Comparison of ENCODE assay signal across 22 cellular contexts in the genomic region with DNA sequence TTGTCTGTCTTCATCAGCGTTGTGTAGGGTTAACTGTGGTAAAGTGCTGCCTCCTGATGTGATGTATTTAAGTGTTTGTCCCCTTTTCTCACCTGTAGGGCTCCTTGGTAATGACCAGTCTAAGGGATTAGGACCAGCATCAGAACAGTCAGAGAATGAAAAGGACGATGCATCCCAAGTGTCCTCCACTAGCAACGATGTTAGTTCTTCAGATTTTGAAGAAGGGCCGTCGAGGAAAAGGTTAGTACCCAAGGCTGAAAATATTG.
DNase-seq lines count a peak whose midpoint lies in the region; ATAC-seq and TF ChIP-seq lines count a peak whose summit lies in the region.
"Had no signal": no experiment of that assay in that cellular context is flagged by ENCODE, and none has a peak within 500 bp of the region (broad histone marks: within the 10 kb centered on the region; RNA-seq: fewer than 3 reads in every experiment).

No MANE protein-coding gene starts in this region.

- H2BK120ac ChIP-seq in neuronal stem cell (ENCODE audit: low read depth, low read length), result no peak overlapping the region

- intact Hi-C loops in Caco-2 (cut with micrococcal nuclease; ENCODE audit: unreplicated experiment), result no loop called here
- intact Hi-C loops in activated CD8-positive, alpha-beta T cell treated with anti-CD3 and anti-CD28 coated beads for 36 hours (cut with micrococcal nuclease), result no loop called here
- intact Hi-C loops in naive thymus-derived CD4-positive, alpha-beta T cell (cut with micrococcal nuclease), result loop anchor here in 1 of 2 donors (1.0 kb wide), 1 partner anchor 8 kb away; no protein-coding TSS in a partner anchor

- H4K8ac ChIP-seq in neuronal stem cell (ENCODE audit: low read depth, low read length), result no peak overlapping the region

- TF ChIP-seq CTCF in Caco-2 (IDR thresholded peaks at IDR 0.05; ENCODE audit: insufficient read depth in 1 of 2, low read depth in 1 of 2, low read length in 1 of 2, severe bottlenecking in 1 of 2, unreplicated experiment in 1 of 2), result no peak
- TF ChIP-seq CTCF in activated CD8-positive, alpha-beta T cell treated with anti-CD3 and anti-CD28 coated beads for 36 hours (IDR thresholded peaks at IDR 0.05), result no peak

- no peak overlapping the region for H3K4me2 ChIP-seq in neuronal stem cell (ENCODE audit: insufficient read depth, low read length, poor library complexity, severe bottlenecking)
- H3K4me2 ChIP-seq: smooth muscle cell had no signal

- H2BK15ac ChIP-seq in neuronal stem cell (ENCODE audit: low read length), result no peak overlapping the region

- no peaks in the 10 kb centered on the region for H3K9me3 Mint-ChIP-seq in T-helper 1 cell treated with Interleukin-12 subunit alpha and Interleukin-12 subunit beta and Interleukin-4 antibody, amounts not matched to agents 30 μg/mL and 1 μg/mL, for 36 hours
- no peaks in the 10 kb centered on the region for H3K9me3 Mint-ChIP-seq in Caco-2 (ENCODE audit: unreplicated experiment)
- H3K9me3 Mint-ChIP-seq in activated CD8-positive, alpha-beta T cell treated with anti-CD3 and anti-CD28 coated beads for 36 hours, result no peaks in the 10 kb centered on the region
- peaks cover 0 to 2% (median 0%) of the 10 kb centered on the region in 11 donors for H3K9me3 Mint-ChIP-seq in naive thymus-derived CD4-positive, alpha-beta T cell
- H3K9me3 Mint-ChIP-seq: central memory CD8-positive, alpha-beta T cell had no signal

- H3K27ac ChIP-seq in naive thymus-derived CD4-positive, alpha-beta T cell (ENCODE audit: low read depth, low read length), result no peak overlapping the region
- H3K27ac ChIP-seq in neuronal stem cell (replicated peaks; ENCODE audit: low read length), result no peak overlapping the region
- H3K27ac ChIP-seq: ascending aorta, dorsolateral prefrontal cortex, foreskin keratinocyte had no signal

- CTCF ChIA-PET in Caco-2 (lab: Charles Lee), result no interaction called here
- CTCF ChIA-PET in activated CD8-positive, alpha-beta T cell treated with anti-CD3 and anti-CD28 coated beads for 36 hours (lab: Charles Lee), result interaction anchor here (2.3 kb wide), 1 partner anchor 20 kb away, joined by 15 read pairs; no protein-coding TSS in a partner anchor
- CTCF ChIA-PET in naive thymus-derived CD4-positive, alpha-beta T cell (lab: Charles Lee), result no interaction called here

- BruUV-seq in Caco-2 (replicated peaks; lab: Mats Ljungman, UMichigan), result no TSS peak

- no peak overlapping the region for H2AK5ac ChIP-seq in neuronal stem cell (ENCODE audit: low read depth, low read length)

- H3K79me1 ChIP-seq in neuronal stem cell (ENCODE audit: low read depth, low read length), result peaks cover 7% of the 10 kb centered on the region

- no peak overlapping the region for H3K9ac ChIP-seq in neuronal stem cell (ENCODE audit: low read depth, low read length, poor library complexity)

- peak overlapping the region; percentile 3 for H3K4me3 Mint-ChIP-seq in T-helper 1 cell treated with Interleukin-12 subunit alpha and Interleukin-12 subunit beta and Interleukin-4 antibody, amounts not matched to agents 30 μg/mL and 1 μg/mL, for 36 hours
- peak overlapping the region; percentile 58 for H3K4me3 Mint-ChIP-seq in Caco-2 (ENCODE audit: unreplicated experiment)
- H3K4me3 Mint-ChIP-seq in activated CD8-positive, alpha-beta T cell treated with anti-CD3 and anti-CD28 coated beads for 36 hours, result no peak overlapping the region
- peak overlapping the region in 9 of 10 donors; percentile 1 to 76 (median 41) for H3K4me3 Mint-ChIP-seq in naive thymus-derived CD4-positive, alpha-beta T cell
- H3K4me3 Mint-ChIP-seq: central memory CD8-positive, alpha-beta T cell had no signal

- H4K91ac ChIP-seq in neuronal stem cell (ENCODE audit: low read depth, low read length, poor library complexity), result no peak overlapping the region

- DNase-seq in T-helper 1 cell, result no peak
- DNase-seq in Caco-2, result peak in 1 of 2 experiments; percentile 28
- DNase-seq in activated CD8-positive, alpha-beta T cell treated with anti-CD3 and anti-CD28 coated beads for 36 hours, result no peak
- DNase-seq in naive thymus-derived CD4-positive, alpha-beta T cell, result no peak
- DNase-seq in central memory CD4-positive, alpha-beta T cell, result no peak
- no peak for DNase-seq in neuronal stem cell (ENCODE audit: low spot score)
- DNase-seq: 8988T; activated CD8-positive, alpha-beta memory T cell treated with anti-CD3 and anti-CD28 coated beads, Interleukin-2, amount 50 U/mL, for 48 hours; activated naive CD4-positive, alpha-beta T cell; dorsolateral prefrontal cortex; foreskin keratinocyte; left ventricle myocardium superior; MM.1S; NCI-H146; NCI-H748 treated with DMSO at 0.1 percent for 48 hours; SHP77 treated with DMSO at 0.1 percent for 48 hours; stimulated activated CD4-positive, alpha-beta T cell treated with anti-CD3 and anti-CD28 coated beads, Interleukin-2, amount 100 ng/mL, for 48 hours had no signal

- H3K18ac ChIP-seq in neuronal stem cell (ENCODE audit: low read length), result no peak overlapping the region

- no peak overlapping the region for H3K4me3 ChIP-seq in Caco-2 (ENCODE audit: low read depth, low read length)
- H3K4me3 ChIP-seq in naive thymus-derived CD4-positive, alpha-beta T cell (ENCODE audit: low read length), result no peak overlapping the region
- no peak overlapping the region for H3K4me3 ChIP-seq in neuronal stem cell (ENCODE audit: low read length in 2 of 2)
- H3K4me3 ChIP-seq: ascending aorta, dorsolateral prefrontal cortex, smooth muscle cell had no signal

- no peaks in the 10 kb centered on the region for H3K9me3 ChIP-seq in Caco-2
- H3K9me3 ChIP-seq in naive thymus-derived CD4-positive, alpha-beta T cell (ENCODE audit: control insufficient read depth in 2 of 3, low read length in 3 of 3), result no peaks in the 10 kb centered on the region
- H3K9me3 ChIP-seq in neuronal stem cell (replicated peaks in 1 of 2; ENCODE audit: control insufficient read depth in 2 of 2, insufficient read depth in 1 of 2, low read depth in 1 of 2, low read length in 2 of 2), result peaks cover 0 to 11% of the 10 kb centered on the region in 2 donors
- H3K9me3 ChIP-seq: ascending aorta had no signal

- no peak overlapping the region for H2BK5ac ChIP-seq in neuronal stem cell (ENCODE audit: low read length)

- no CpG with 5 or more reads among the region's 5 CpGs for WGBS in neuronal stem cell (ENCODE audit: extremely low coverage in 2 of 2, insufficient read length in 2 of 2, insufficient replicate concordance in 1 of 2), 2 donors

- no peaks in the 10 kb centered on the region for H3K27me3 Mint-ChIP-seq in T-helper 1 cell treated with Interleukin-12 subunit alpha and Interleukin-12 subunit beta and Interleukin-4 antibody, amounts not matched to agents 30 μg/mL and 1 μg/mL, for 36 hours (ENCODE audit: low read depth)
- H3K27me3 Mint-ChIP-seq in Caco-2 (ENCODE audit: insufficient read depth, unreplicated experiment), result no peaks in the 10 kb centered on the region
- H3K27me3 Mint-ChIP-seq in activated CD8-positive, alpha-beta T cell treated with anti-CD3 and anti-CD28 coated beads for 36 hours, result no peaks in the 10 kb centered on the region
- no peaks in the 10 kb centered on the region for H3K27me3 Mint-ChIP-seq in naive thymus-derived CD4-positive, alpha-beta T cell
- H3K27me3 Mint-ChIP-seq: central memory CD8-positive, alpha-beta T cell had no signal

- no peak overlapping the region for H2AFZ ChIP-seq in neuronal stem cell (ENCODE audit: low read length)

- no peak overlapping the region for H3K4ac ChIP-seq in neuronal stem cell (ENCODE audit: low read length)

- H3K36me3 Mint-ChIP-seq in T-helper 1 cell treated with Interleukin-12 subunit alpha and Interleukin-12 subunit beta and Interleukin-4 antibody, amounts not matched to agents 30 μg/mL and 1 μg/mL, for 36 hours (ENCODE audit: low read depth), result peaks cover 20% of the 10 kb centered on the region
- H3K36me3 Mint-ChIP-seq in Caco-2 (ENCODE audit: insufficient read depth, unreplicated experiment), result peaks cover 25% of the 10 kb centered on the region
- peaks cover 34% of the 10 kb centered on the region for H3K36me3 Mint-ChIP-seq in activated CD8-positive, alpha-beta T cell treated with anti-CD3 and anti-CD28 coated beads for 36 hours (ENCODE audit: low read depth)
- peaks cover 0 to 44% (median 20%) of the 10 kb centered on the region in 5 donors for H3K36me3 Mint-ChIP-seq in naive thymus-derived CD4-positive, alpha-beta T cell

- POLR2A ChIA-PET in Caco-2 (lab: Charles Lee), result no interaction called here
- POLR2A ChIA-PET in activated CD8-positive, alpha-beta T cell treated with anti-CD3 and anti-CD28 coated beads for 36 hours (lab: Charles Lee), result no interaction called here
- POLR2A ChIA-PET in naive thymus-derived CD4-positive, alpha-beta T cell (lab: Charles Lee), result no interaction called here

- H2BK12ac ChIP-seq in neuronal stem cell (ENCODE audit: low read length), result no peak overlapping the region

- H3K27me3 ChIP-seq in Caco-2 (replicated peaks; ENCODE audit: control insufficient read depth, insufficient read depth, low read length), result no peaks in the 10 kb centered on the region
- no peaks in the 10 kb centered on the region for H3K27me3 ChIP-seq in naive thymus-derived CD4-positive, alpha-beta T cell (ENCODE audit: control insufficient read depth in 2 of 2, insufficient read depth in 2 of 2, low read length in 2 of 2)
- no peaks in the 10 kb centered on the region for H3K27me3 ChIP-seq in neuronal stem cell (ENCODE audit: control insufficient read depth in 3 of 3, insufficient read depth in 3 of 3, low read depth in 1 of 3, low read length in 3 of 3)
- H3K27me3 ChIP-seq: ascending aorta, dorsolateral prefrontal cortex, foreskin keratinocyte had no signal

- peak overlapping the region; percentile 37 for H3K27ac Mint-ChIP-seq in T-helper 1 cell treated with Interleukin-12 subunit alpha and Interleukin-12 subunit beta and Interleukin-4 antibody, amounts not matched to agents 30 μg/mL and 1 μg/mL, for 36 hours
- peak overlapping the region; percentile 38 for H3K27ac Mint-ChIP-seq in Caco-2 (ENCODE audit: unreplicated experiment)
- H3K27ac Mint-ChIP-seq in activated CD8-positive, alpha-beta T cell treated with anti-CD3 and anti-CD28 coated beads for 36 hours, result peak overlapping the region; percentile 86
- H3K27ac Mint-ChIP-seq in naive thymus-derived CD4-positive, alpha-beta T cell, result peak overlapping the region in 4 of 9 donors; percentile 18 to 84 (median 53)

- peaks cover 31% of the 10 kb centered on the region for H3K4me1 ChIP-seq in Caco-2
- H3K4me1 ChIP-seq in naive thymus-derived CD4-positive, alpha-beta T cell (ENCODE audit: control insufficient read depth in 2 of 2, insufficient read depth in 2 of 2, low read length in 2 of 2), result peaks cover 11 to 37% of the 10 kb centered on the region in 2 donors
- H3K4me1 ChIP-seq in neuronal stem cell (ENCODE audit: control insufficient read depth in 2 of 2, insufficient read depth in 1 of 2, low read depth in 1 of 2, low read length in 2 of 2), result peaks cover 19% of the 10 kb centered on the region in 2 donors

- H3K14ac ChIP-seq in neuronal stem cell (ENCODE audit: low read length), result no peak overlapping the region

- H3K4me1 Mint-ChIP-seq in T-helper 1 cell treated with Interleukin-12 subunit alpha and Interleukin-12 subunit beta and Interleukin-4 antibody, amounts not matched to agents 30 μg/mL and 1 μg/mL, for 36 hours (ENCODE audit: low read depth), result peaks cover 63% of the 10 kb centered on the region
- peaks cover 49% of the 10 kb centered on the region for H3K4me1 Mint-ChIP-seq in Caco-2 (ENCODE audit: low read depth, unreplicated experiment)
- H3K4me1 Mint-ChIP-seq in activated CD8-positive, alpha-beta T cell treated with anti-CD3 and anti-CD28 coated beads for 36 hours (ENCODE audit: low read depth), result peaks cover 82% of the 10 kb centered on the region
- peaks cover 55 to 84% (median 79%) of the 10 kb centered on the region in 7 donors for H3K4me1 Mint-ChIP-seq in naive thymus-derived CD4-positive, alpha-beta T cell

- H3K23ac ChIP-seq in neuronal stem cell (ENCODE audit: low read depth, low read length, poor library complexity), result no peak overlapping the region

- no peak for ATAC-seq in activated CD8-positive, alpha-beta T cell treated with anti-CD3 and anti-CD28 coated beads for 36 hours
- no peak for ATAC-seq in naive thymus-derived CD4-positive, alpha-beta T cell
- ATAC-seq in GM18858 (IDR thresholded peaks at IDR 0.05; ENCODE audit: unreplicated experiment), result no peak
- ATAC-seq: foreskin keratinocyte, left ventricle myocardium superior had no signal

- no peaks in the 10 kb centered on the region; the same call in 1 of the 2 replicates for H3K36me3 ChIP-seq in Caco-2 (ENCODE audit: control insufficient read depth, insufficient read depth, low read length)
- H3K36me3 ChIP-seq in naive thymus-derived CD4-positive, alpha-beta T cell (ENCODE audit: control insufficient read depth in 2 of 3, insufficient read depth in 3 of 3, low read length in 3 of 3), result no peaks in the 10 kb centered on the region
- peaks cover 0 to 47% of the 10 kb centered on the region in 2 donors for H3K36me3 ChIP-seq in neuronal stem cell (replicated peaks in 1 of 2; ENCODE audit: control insufficient read depth in 2 of 2, insufficient read depth in 2 of 2, low read length in 2 of 2)
- H3K36me3 ChIP-seq: ascending aorta had no signal
